In the genomic region with DNA sequence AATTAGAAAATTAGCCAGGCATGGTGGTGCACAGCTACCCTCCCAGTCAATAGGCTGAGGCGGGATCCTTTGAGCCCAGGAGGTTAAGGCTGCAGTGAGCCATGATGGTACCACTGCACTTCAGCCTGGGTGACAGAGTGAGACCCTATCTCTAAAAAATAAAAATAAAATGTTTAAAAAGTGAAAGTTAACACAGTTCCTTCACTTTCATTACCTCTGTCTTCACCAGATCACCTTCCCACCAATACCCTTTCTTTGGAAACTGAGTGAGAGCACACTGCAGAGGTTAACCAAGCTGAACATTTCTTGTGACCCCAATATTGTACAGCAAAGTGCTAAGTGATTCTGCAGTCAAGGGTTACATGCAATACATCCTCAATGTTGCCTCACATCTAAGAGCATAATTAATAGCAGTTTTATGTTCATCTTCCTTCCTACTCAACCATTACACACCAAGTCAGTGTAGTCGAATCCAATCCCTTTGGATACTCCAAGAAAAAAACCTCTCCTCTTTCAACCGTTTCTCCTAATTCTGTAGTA, we compare ENCODE assay signal across 14 cellular contexts. TPM values are rescaled to one million over a fixed set of nuclear protein-coding genes. Genes with fewer than 3 reads are reported as not detected.
A peak's percentile ranks its signal among the peaks of the same experiment; 100 is the strongest.
DNase-seq lines count a peak whose midpoint lies in the region; ATAC-seq and TF ChIP-seq lines count a peak whose summit lies in the region.
"Had no signal": no experiment of that assay in that cellular context is flagged by ENCODE, and none has a peak within 500 bp of the region (broad histone marks: within the 10 kb centered on the region; RNA-seq: fewer than 3 reads in every experiment).

No MANE protein-coding gene starts in this region.

- no peak for TF ChIP-seq POLR2A in breast epithelium (IDR thresholded peaks at IDR 0.05)

- in situ Hi-C loops in mammary epithelial cell (cut with MboI; ENCODE audit: low sequenced_read_pairs in 2 of 2): no loop called here

- H3K4me1 ChIP-seq in breast epithelium: no peaks in the 10 kb centered on the region
- H3K4me1 ChIP-seq in mammary epithelial cell (ENCODE audit: insufficient read depth, low read length): no peaks in the 10 kb centered on the region
- H3K4me1 ChIP-seq in naive thymus-derived CD4-positive, alpha-beta T cell (ENCODE audit: control insufficient read depth in 2 of 2, insufficient read depth in 2 of 2, low read length in 2 of 2): no peaks in the 10 kb centered on the region
- H3K4me1 ChIP-seq in upper lobe of right lung: peaks cover 8% of the 10 kb centered on the region
- H3K4me1 ChIP-seq in tibial artery: peaks cover 0 to 5% (median 4%) of the 10 kb centered on the region in 4 donors
- H3K4me1 ChIP-seq: BE2C had no signal

- no peak for ATAC-seq in naive thymus-derived CD4-positive, alpha-beta T cell
- ATAC-seq in upper lobe of right lung (no peak), GM21367 (IDR thresholded peaks at IDR 0.05; ENCODE audit: unreplicated experiment) (no peak)

- H3K4me2 ChIP-seq in mammary epithelial cell (ENCODE audit: insufficient read depth, low read depth, low read length): no peak overlapping the region

- H3K9me3 Mint-ChIP-seq in brain: peaks cover 0 to 5% (median 0%) of the 10 kb centered on the region in 5 experiments
- peaks cover 0 to 8% (median 0%) of the 10 kb centered on the region in 11 donors for H3K9me3 Mint-ChIP-seq in naive thymus-derived CD4-positive, alpha-beta T cell

- no peaks in the 10 kb centered on the region for H3K79me2 ChIP-seq in mammary epithelial cell (ENCODE audit: insufficient read depth, low read length)

- POLR2A ChIA-PET in naive thymus-derived CD4-positive, alpha-beta T cell (lab: Charles Lee): no interaction called here

- dilution Hi-C loops in mammary epithelial cell (cut with HindIII; ENCODE audit: low sequenced_read_pairs): no loop called here

- no peaks in the 10 kb centered on the region for H4K20me1 ChIP-seq in mammary epithelial cell (ENCODE audit: insufficient read depth, low read length)

- no peaks in the 10 kb centered on the region for H3K36me3 Mint-ChIP-seq in brain
- peaks cover 0 to 5% (median 0%) of the 10 kb centered on the region in 5 donors for H3K36me3 Mint-ChIP-seq in naive thymus-derived CD4-positive, alpha-beta T cell

- DNase-seq in breast epithelium (ENCODE audit: low spot score in 2 of 2) (no peak), mammary epithelial cell (no peak), upper lobe of right lung (no peak), posterior vena cava (ENCODE audit: low spot score) (no peak), tibial artery (no peak)
- no peak for DNase-seq in naive thymus-derived CD4-positive, alpha-beta T cell
- DNase-seq: BE2C, left colon, NCI-H2107 had no signal

- H3K4me3 ChIP-seq in breast epithelium (peak overlapping the region in 2 of 3 donors; percentile 68 to 98), mammary epithelial cell (replicated peaks in 1 of 3; ENCODE audit: insufficient read depth in 1 of 3, low read depth in 2 of 3, low read length in 3 of 3) (no peak overlapping the region), upper lobe of right lung (peak overlapping the region; percentile 68), tibial artery (no peak overlapping the region)
- H3K4me3 ChIP-seq in naive thymus-derived CD4-positive, alpha-beta T cell (ENCODE audit: low read length): no peak overlapping the region

- H3K36me3 ChIP-seq in breast epithelium: no peaks in the 10 kb centered on the region
- H3K36me3 ChIP-seq in mammary epithelial cell (ENCODE audit: insufficient read depth, low read length): no peaks in the 10 kb centered on the region
- no peaks in the 10 kb centered on the region for H3K36me3 ChIP-seq in naive thymus-derived CD4-positive, alpha-beta T cell (ENCODE audit: control insufficient read depth in 2 of 3, insufficient read depth in 3 of 3, low read length in 3 of 3)
- no peaks in the 10 kb centered on the region for H3K36me3 ChIP-seq in upper lobe of right lung
- H3K36me3 ChIP-seq in tibial artery: no peaks in the 10 kb centered on the region
- H3K36me3 ChIP-seq: BE2C, heart left ventricle had no signal

- 78% methylated on average over 3 of the region's 3 CpGs for WGBS in mammary epithelial cell (ENCODE audit: low coverage, missing lambda C conversion rate)

- H3K27ac Mint-ChIP-seq in brain: peak overlapping the region in 1 of 5 experiments; percentile 28
- H3K27ac Mint-ChIP-seq in naive thymus-derived CD4-positive, alpha-beta T cell: no peak overlapping the region

- peak overlapping the region; percentile 81 to 89 (median 83) for H3K4me3 Mint-ChIP-seq in brain
- H3K4me3 Mint-ChIP-seq in naive thymus-derived CD4-positive, alpha-beta T cell: peak overlapping the region in 8 of 10 donors; percentile 4 to 84 (median 62)

- H3K27me3 Mint-ChIP-seq in brain: peaks cover 39% of the 10 kb centered on the region
- H3K27me3 Mint-ChIP-seq in naive thymus-derived CD4-positive, alpha-beta T cell: peaks cover 22 to 55% (median 40%) of the 10 kb centered on the region in 5 donors

- no peak overlapping the region for H3K9ac ChIP-seq in mammary epithelial cell (ENCODE audit: insufficient read depth, low read length)

- H2AFZ ChIP-seq in mammary epithelial cell (ENCODE audit: low read depth, low read length): no peak overlapping the region

- peaks cover 11% of the 10 kb centered on the region for H3K4me1 Mint-ChIP-seq in brain
- peaks cover 4 to 17% (median 12%) of the 10 kb centered on the region in 7 donors for H3K4me1 Mint-ChIP-seq in naive thymus-derived CD4-positive, alpha-beta T cell

- CTCF ChIA-PET in mammary epithelial cell (lab: Charles Lee; ENCODE audit: low non-redundant PET): no interaction called here
- CTCF ChIA-PET in naive thymus-derived CD4-positive, alpha-beta T cell (lab: Charles Lee): no interaction called here

- intact Hi-C loops in breast epithelium (cut with DNase I; ENCODE audit: low total_unique reads): no loop called here
- intact Hi-C loops in mammary epithelial cell (cut with micrococcal nuclease): no loop called here
- intact Hi-C loops in naive thymus-derived CD4-positive, alpha-beta T cell (cut with micrococcal nuclease): no loop called here
- intact Hi-C loops in upper lobe of right lung (cut with DNase I): no loop called here
- intact Hi-C loops in posterior vena cava (cut with DNase I): no loop called here
- intact Hi-C loops in tibial artery (cut with DNase I; ENCODE audit: low total_unique reads): no loop called here

- H3K27ac ChIP-seq in breast epithelium (peak overlapping the region; percentile 95 to 99), mammary epithelial cell (ENCODE audit: insufficient read depth, low read depth, low read length) (no peak overlapping the region), upper lobe of right lung (peak overlapping the region; percentile 85), tibial artery (no peak overlapping the region)
- no peak overlapping the region for H3K27ac ChIP-seq in naive thymus-derived CD4-positive, alpha-beta T cell (ENCODE audit: low read depth, low read length)

- BruUV-seq in mammary epithelial cell (replicated peaks; lab: Mats Ljungman, UMichigan): no TSS peak

- TF ChIP-seq CTCF in breast epithelium (IDR thresholded peaks at IDR 0.05) (no peak), mammary epithelial cell (conservative IDR thresholded peaks at IDR 0.05 in 1 of 2, IDR thresholded peaks at IDR 0.05 in 1 of 2; ENCODE audit: extremely low read depth in 1 of 2, insufficient read depth in 1 of 2, low read depth in 1 of 2, low read length in 2 of 2) (no peak), brain (conservative IDR thresholded peaks at IDR 0.05) (no peak), upper lobe of right lung (IDR thresholded peaks at IDR 0.05) (no peak), tibial artery (IDR thresholded peaks at IDR 0.05) (no peak)

- no peaks in the 10 kb centered on the region for H3K27me3 ChIP-seq in breast epithelium
- H3K27me3 ChIP-seq in mammary epithelial cell (ENCODE audit: insufficient read depth, low read length): peaks cover 14% of the 10 kb centered on the region
- H3K27me3 ChIP-seq in naive thymus-derived CD4-positive, alpha-beta T cell (ENCODE audit: control insufficient read depth in 2 of 2, insufficient read depth in 2 of 2, low read length in 2 of 2): no peaks in the 10 kb centered on the region
- no peaks in the 10 kb centered on the region for H3K27me3 ChIP-seq in upper lobe of right lung
- peaks cover 0 to 13% of the 10 kb centered on the region in 2 donors for H3K27me3 ChIP-seq in tibial artery
- H3K27me3 ChIP-seq: BE2C, body of pancreas had no signal

- H3K9me3 ChIP-seq in breast epithelium: no peaks in the 10 kb centered on the region
- H3K9me3 ChIP-seq in mammary epithelial cell (replicated peaks; ENCODE audit: insufficient read depth, low read length): no peaks in the 10 kb centered on the region
- no peaks in the 10 kb centered on the region for H3K9me3 ChIP-seq in naive thymus-derived CD4-positive, alpha-beta T cell (ENCODE audit: control insufficient read depth in 2 of 3, low read length in 3 of 3)
- H3K9me3 ChIP-seq in upper lobe of right lung: no peaks in the 10 kb centered on the region
- H3K9me3 ChIP-seq in tibial artery: no peaks in the 10 kb centered on the region
- H3K9me3 ChIP-seq: BE2C, body of pancreas, heart left ventricle had no signal

RNA-seq across cellular contexts. Expression of a gene that starts 1.7 kb away (rescaled TPM):
- total RNA-seq in breast epithelium (10 to 100 TPM in 2 of 3 donors, 1 to 10 TPM in 1; 7.8 to 23.0 (median 19.7) TPM), mammary epithelial cell (10 to 100 TPM in 1 of 2 donors, not detected in 1; 13.5 TPM), upper lobe of right lung (16.2 TPM), posterior vena cava (10 to 100 TPM; 10.5 to 17.6 TPM)
- polyA plus RNA-seq in mammary epithelial cell (not detected), brain (ENCODE audit: insufficient read depth, low read depth, low replicate concordance) (4.5 TPM)
- polyA minus RNA-seq in mammary epithelial cell: not detected
- total RNA-seq in naive thymus-derived CD4-positive, alpha-beta T cell: 1 to 10 TPM in 1 of 5 experiments, under 1 TPM in 4; 0.24 to 7.6 (median 0.51) TPM
- under 1 TPM; 0.05 to 0.49 TPM for polyA plus RNA-seq in naive thymus-derived CD4-positive, alpha-beta T cell
- polyA plus RNA-seq: endothelial cell of umbilical vein had no signal

Comparison
In these comparisons a context has a peak if more than half of its experiments do, and no peak if none do; other contexts are left out.
1. H3K27ac ChIP-seq: peak in breast epithelium (2 of 2) and upper lobe of right lung (single experiment); none in mammary epithelial cell (single experiment), naive thymus-derived CD4-positive, alpha-beta T cell (single experiment) and tibial artery (0 of 2).
2. H3K4me3 ChIP-seq: peak in breast epithelium (2 of 3) and upper lobe of right lung (single experiment); none in mammary epithelial cell (0 of 3), naive thymus-derived CD4-positive, alpha-beta T cell (single experiment) and tibial artery (0 of 2).